33 cellular contexts compared by ENCODE assay signal in the genomic region with DNA sequence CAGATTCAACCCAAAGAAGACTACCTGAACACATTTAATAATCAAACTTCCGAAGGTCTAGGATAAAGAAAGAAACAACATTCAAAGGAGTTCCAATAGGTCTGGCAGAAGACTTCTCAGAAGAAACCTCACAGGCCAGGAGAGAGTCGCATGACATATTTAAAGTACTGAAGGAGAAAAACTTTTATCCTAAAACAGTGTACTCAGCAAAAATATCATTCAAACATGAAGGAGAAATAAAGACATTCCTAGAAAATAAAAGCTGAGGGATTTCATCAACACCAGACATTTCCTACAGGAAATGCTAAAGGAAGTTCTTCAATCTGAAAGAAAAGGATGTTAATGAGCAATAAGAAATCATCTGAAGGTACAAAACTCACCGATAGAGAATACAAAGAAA.
"Had no signal": no experiment of that assay in that cellular context is flagged by ENCODE, and none has a peak within 500 bp of the region (broad histone marks: within the 10 kb centered on the region; RNA-seq: fewer than 3 reads in every experiment).

No MANE protein-coding gene starts in this region.

- H3K4me1 Mint-ChIP-seq: activated naive CD4-positive, alpha-beta T cell treated with anti-CD3 and anti-CD28 coated beads, Interleukin-2, amount 10 ng/mL, durations not matched to agents 7 days and 5 days had no signal

- H3K4me3 ChIP-seq: adrenal gland, body of pancreas, esophagus muscularis mucosa, gastrocnemius medialis, heart left ventricle had no signal

- ATAC-seq: activated CD4-positive, CD25-positive, alpha-beta regulatory T cell treated with anti-CD3 and anti-CD28 coated beads, Interleukin-2, amount 50 U/mL, for 24 hours; activated CD8-positive, alpha-beta T cell treated with anti-CD3 and anti-CD28 coated beads for 36 hours; activated naive CD4-positive, alpha-beta T cell treated with anti-CD3 and anti-CD28 coated beads, Interleukin-2, amount 50 U/mL, for 72 hours; activated naive CD8-positive, alpha-beta T cell treated with anti-CD3 and anti-CD28 coated beads, Interleukin-2, amount 50 U/mL, for 24 hours; activated T-cell treated with anti-CD3 and anti-CD28 coated beads, Interleukin-2, amount 50 U/mL, for 4 hours; body of pancreas; foreskin keratinocyte; gastrocnemius medialis; heart left ventricle had no signal

- H3K27me3 Mint-ChIP-seq: activated B cell treated with CpG ODN at 0.5 μM for 24 hours; activated CD8-positive, alpha-beta T cell treated with anti-CD3 and anti-CD28 coated beads for 36 hours; activated naive CD4-positive, alpha-beta T cell treated with anti-CD3 and anti-CD28 coated beads, Interleukin-2, amount 10 ng/mL, durations not matched to agents 7 days and 5 days; activated naive CD8-positive, alpha-beta T cell treated with anti-CD3 and anti-CD28 coated beads, Interleukin-2, amount 50 U/mL, for 24 hours had no signal

- H3K27me3 ChIP-seq: adrenal gland, body of pancreas, esophagus muscularis mucosa, gastrocnemius medialis, heart left ventricle had no signal

- H3K36me3 ChIP-seq: adrenal gland, esophagus muscularis mucosa, gastrocnemius medialis, WERI-Rb-1 had no signal

- H3K9me3 ChIP-seq: adrenal gland, gastrocnemius medialis had no signal

- H3K4me1 ChIP-seq: adrenal gland, body of pancreas, esophagus muscularis mucosa, foreskin keratinocyte, gastrocnemius medialis had no signal

- H3K4me3 Mint-ChIP-seq: activated B cell treated with CpG ODN at 0.5 μM for 24 hours; activated CD8-positive, alpha-beta T cell treated with anti-CD3 and anti-CD28 coated beads for 36 hours; activated naive CD4-positive, alpha-beta T cell treated with anti-CD3 and anti-CD28 coated beads, Interleukin-2, amount 10 ng/mL, durations not matched to agents 7 days and 5 days; activated naive CD8-positive, alpha-beta T cell treated with anti-CD3 and anti-CD28 coated beads, Interleukin-2, amount 50 U/mL, for 24 hours; activated T-cell treated with anti-CD3 and anti-CD28 coated beads, Interleukin-2, amount 50 U/mL, for 4 hours; T-helper 1 cell treated with Interleukin-12 subunit alpha and Interleukin-12 subunit beta and Interleukin-4 antibody, amounts not matched to agents 30 μg/mL and 1 μg/mL, for 36 hours; T-helper 2 cell treated with Interferon-gamma antibody and Interleukin-4, amounts not matched to agents 5 μg/mL and 100 μg/mL, for 36 hours had no signal

- FAIRE-seq: colon, endometrium had no signal

- H3K27ac ChIP-seq: adrenal gland, body of pancreas, esophagus muscularis mucosa, foreskin keratinocyte, gastrocnemius medialis, heart left ventricle, WERI-Rb-1 had no signal

- DNase-seq: activated B cell treated with CpG ODN at 0.5 μM for 24 hours; activated CD4-positive, alpha-beta T cell treated with anti-CD3 and anti-CD28 coated beads for 48 hours; activated CD4-positive, alpha-beta T cell treated with anti-CD3 and anti-CD28 coated beads, Interleukin-2, amount 50 U/mL, for 1 hour; activated CD4-positive, alpha-beta T cell treated with anti-CD3 and anti-CD28 coated beads, Interleukin-2, amount 50 U/mL, for 48 hours; activated CD8-positive, alpha-beta memory T cell treated with anti-CD3 and anti-CD28 coated beads for 24 hours; activated CD8-positive, alpha-beta T cell treated with anti-CD3 and anti-CD28 coated beads for 36 hours; activated gamma-delta T cell; activated naive CD4-positive, alpha-beta T cell; activated naive CD4-positive, alpha-beta T cell treated with anti-CD3 and anti-CD28 coated beads, Interleukin-2, amount 10 ng/mL, durations not matched to agents 7 days and 5 days; activated naive CD8-positive, alpha-beta T cell treated with anti-CD3 and anti-CD28 coated beads, Interleukin-2, amount 50 U/mL, for 24 hours; activated T-cell treated with anti-CD3 and anti-CD28 coated beads, Interleukin-2, amount 50 U/mL, for 4 hours; adrenal gland; amygdala; aorta; body of pancreas; caudate nucleus; cortex of kidney; effector CD8-positive, alpha-beta T cell; erythroblast; foreskin keratinocyte; gastrocnemius medialis; glutamatergic neuron; heart left ventricle; hypothalamus; T1000; WERI-Rb-1 had no signal

- H3K27ac Mint-ChIP-seq: activated B cell treated with CpG ODN at 0.5 μM for 24 hours; activated CD8-positive, alpha-beta T cell treated with anti-CD3 and anti-CD28 coated beads for 36 hours; activated naive CD4-positive, alpha-beta T cell treated with anti-CD3 and anti-CD28 coated beads, Interleukin-2, amount 10 ng/mL, durations not matched to agents 7 days and 5 days; activated naive CD4-positive, alpha-beta T cell treated with anti-CD3 and anti-CD28 coated beads, Interleukin-2, amount 50 U/mL, for 72 hours; activated naive CD8-positive, alpha-beta T cell treated with anti-CD3 and anti-CD28 coated beads, Interleukin-2, amount 50 U/mL, for 24 hours; T-helper 1 cell treated with Interleukin-12 subunit alpha and Interleukin-12 subunit beta and Interleukin-4 antibody, amounts not matched to agents 30 μg/mL and 1 μg/mL, for 36 hours; T-helper 2 cell treated with Interferon-gamma antibody and Interleukin-4, amounts not matched to agents 5 μg/mL and 100 μg/mL, for 36 hours had no signal
